Comparison of ENCODE assay signal across 24 cellular contexts in the genomic region with DNA sequence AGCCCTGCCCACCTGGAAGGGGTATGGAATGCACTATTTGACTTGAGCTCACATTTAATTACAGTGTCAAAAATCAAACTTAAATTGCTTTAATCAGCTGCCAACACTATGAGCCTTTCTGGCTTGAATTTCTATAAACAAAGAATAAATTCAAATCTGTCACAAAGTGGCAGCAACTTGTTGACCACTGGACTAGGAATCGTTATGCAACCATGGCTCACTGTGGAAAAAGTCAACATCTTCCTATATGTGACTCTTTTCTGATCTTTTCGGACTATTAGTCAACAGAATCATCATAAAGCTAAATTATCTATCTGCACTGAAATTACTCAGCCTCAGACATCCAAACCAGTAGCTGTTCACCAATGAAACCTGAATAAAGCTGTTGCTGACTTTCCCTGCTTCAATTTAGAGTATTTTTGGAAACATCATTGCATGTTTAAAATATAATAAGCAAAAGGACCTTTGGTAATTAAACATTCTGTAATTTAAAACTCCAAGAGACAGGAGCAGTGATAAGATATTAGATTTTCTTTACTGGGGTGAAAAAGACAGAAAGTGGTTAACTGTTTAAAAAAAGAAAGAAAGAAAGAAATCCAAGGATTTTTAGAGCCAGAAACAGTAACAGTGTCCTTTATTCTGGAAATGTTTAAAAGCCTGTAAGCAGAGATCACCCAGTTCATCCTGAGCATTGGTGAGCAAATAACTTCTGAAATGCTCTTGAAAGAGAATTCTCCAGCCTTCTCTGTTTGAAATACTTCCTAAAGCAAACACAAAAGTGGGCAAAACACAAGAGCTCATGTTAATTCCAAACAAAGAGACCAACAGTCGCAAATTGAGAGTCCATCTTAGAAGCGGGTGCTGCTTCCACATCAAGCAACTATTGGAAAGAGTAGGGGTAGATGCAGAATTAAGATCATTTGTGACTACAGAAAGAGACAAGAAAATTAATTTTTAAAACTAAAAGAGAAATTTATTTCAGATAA. TPM values are rescaled to one million over a fixed set of nuclear protein-coding genes. Genes with fewer than 3 reads are reported as not detected.
A peak's percentile ranks its signal among the peaks of the same experiment; 100 is the strongest.
DNase-seq lines count a peak whose midpoint lies in the region; ATAC-seq, FAIRE-seq and TF ChIP-seq lines count a peak whose summit lies in the region.
"Had no signal": no experiment of that assay in that cellular context is flagged by ENCODE, and none has a peak within 500 bp of the region (broad histone marks: within the 10 kb centered on the region; RNA-seq: fewer than 3 reads in every experiment).

No MANE protein-coding gene starts in this region.

- H3K4me1 ChIP-seq in HepG2 (ENCODE audit: insufficient read depth, low read length): peaks cover 76% of the 10 kb centered on the region
- H3K4me1 ChIP-seq in right lobe of liver: no peaks in the 10 kb centered on the region
- H3K4me1 ChIP-seq: HAP-1 had no signal

- in situ Hi-C loops in HepG2 (cut with HindIII; ENCODE audit: extremely low pct_ligation_motif_present, low pct_unique_long_range_greater_than_20kb): no loop called here

- no peak for TF ChIP-seq CTCF in HepG2 (CRISPR knock-in tag; IDR thresholded peaks at IDR 0.05)
- TF ChIP-seq CTCF in right lobe of liver (IDR thresholded peaks at IDR 0.05): no peak
- TF ChIP-seq CTCF in chondrocyte (IDR thresholded peaks at IDR 0.05): no peak

- H3K79me2 ChIP-seq in HepG2 (ENCODE audit: insufficient read depth, low read length): no peaks in the 10 kb centered on the region

- H3K4me3 Mint-ChIP-seq in chondrocyte (ENCODE audit: unreplicated experiment): no peak overlapping the region
- H3K4me3 Mint-ChIP-seq: CD8-positive, alpha-beta T cell had no signal

- peak overlapping the region; percentile 15 for H3K27ac Mint-ChIP-seq in chondrocyte (ENCODE audit: unreplicated experiment)
- H3K27ac Mint-ChIP-seq: CD8-positive, alpha-beta T cell had no signal

- peak; percentile 97 for ATAC-seq in HepG2
- no peak for ATAC-seq in right lobe of liver
- no peak for ATAC-seq in GM19455 (IDR thresholded peaks at IDR 0.05; ENCODE audit: unreplicated experiment)
- ATAC-seq in GM21619 (IDR thresholded peaks at IDR 0.05; ENCODE audit: unreplicated experiment): no peak
- ATAC-seq: CD8-positive, alpha-beta T cell; SK-N-SH treated with all-trans-retinoic acid at 6 μM for 48 hours had no signal

- H4K20me1 ChIP-seq in HepG2 (ENCODE audit: insufficient read depth, low read length): no peaks in the 10 kb centered on the region
- H4K20me1 ChIP-seq: BLaER1 treated with 17β-estradiol and CSF1 and Interleukin-3, amounts not matched to agents 10 nM and 100 nM had no signal

- no peaks in the 10 kb centered on the region for H3K27me3 Mint-ChIP-seq in chondrocyte (ENCODE audit: low read depth)

- H3K27me3 ChIP-seq in HepG2 (ENCODE audit: control insufficient read depth in 1 of 2, insufficient read depth in 2 of 2, low read length in 2 of 2): no peaks in the 10 kb centered on the region
- no peaks in the 10 kb centered on the region for H3K27me3 ChIP-seq in right lobe of liver
- H3K27me3 ChIP-seq: BLaER1 treated with 17β-estradiol and CSF1 and Interleukin-3, amounts not matched to agents 10 nM and 100 nM had no signal

- peak; percentile 92 for FAIRE-seq in HepG2 (lab: Jason Lieb, UNC)
- FAIRE-seq: GM12891 had no signal

- no peak overlapping the region for H2AFZ ChIP-seq in HepG2 (ENCODE audit: low read length)
- H2AFZ ChIP-seq: PC-9 had no signal

- no peaks in the 10 kb centered on the region for H3K36me3 ChIP-seq in HepG2 (replicated peaks in 1 of 2; ENCODE audit: control insufficient read depth in 1 of 2, insufficient read depth in 2 of 2, low read length in 2 of 2)
- no peaks in the 10 kb centered on the region for H3K36me3 ChIP-seq in right lobe of liver
- H3K36me3 ChIP-seq: BLaER1 treated with 17β-estradiol and CSF1 and Interleukin-3, amounts not matched to agents 10 nM and 100 nM; HAP-1 had no signal

- CTCF ChIA-PET in HepG2 (lab: Yijun Ruan, JAX; ENCODE audit: low intra/inter-chr PET ratio, low total read pairs): no interaction called here

- H3K27ac ChIP-seq in HepG2 (ENCODE audit: extremely low read length, insufficient read depth, low read length) (peak overlapping the region; percentile 84), right lobe of liver (no peak overlapping the region)
- H3K27ac ChIP-seq: BLaER1 treated with 17β-estradiol and CSF1 and Interleukin-3, amounts not matched to agents 10 nM and 100 nM; HL-60; PC-9; RWPE1 had no signal

- H3K4me3 ChIP-seq in HepG2 (replicated peaks in 1 of 3; ENCODE audit: insufficient read depth in 1 of 3, low read depth in 2 of 3, low read length in 3 of 3): peak overlapping the region; percentile 20 to 45 (median 40); a peak in 3 of 6 replicates
- no peak overlapping the region for H3K4me3 ChIP-seq in right lobe of liver
- H3K4me3 ChIP-seq: BLaER1 treated with 17β-estradiol and CSF1 and Interleukin-3, amounts not matched to agents 10 nM and 100 nM; HAP-1; PC-9 had no signal

- intact Hi-C loops in HepG2 (cut with micrococcal nuclease; ENCODE audit: unreplicated experiment) (no loop called here), right lobe of liver (cut with DNase I) (no loop called here)

- no peak for TF ChIP-seq RAD21 in HepG2 (CRISPR knock-in tag; IDR thresholded peaks at IDR 0.05)

- TSS peak; percentile 78 for BruUV-seq in HepG2 (replicated peaks; lab: Mats Ljungman, UMichigan)

- peak; percentile 91 for DNase-seq in HepG2 (ENCODE audit: low spot score)
- DNase-seq in right lobe of liver: no peak
- DNase-seq in NCI-H774 (lab: John Stamatoyannopoulos, UW): peak; percentile 24
- DNase-seq in chondrocyte (ENCODE audit: low spot score): no peak
- no peak for DNase-seq in NCI-H1694 treated with DMSO at 0.1 percent for 48 hours (lab: John Stamatoyannopoulos, UW)
- DNase-seq: Calu3; CD8-positive, alpha-beta T cell; IMR-90; NCI-H1694; NCI-H2107; NCI-H446 treated with DMSO at 0.1 percent for 48 hours; NCI-H69; PC-9; SIG-M5; T-helper 1 cell had no signal

- peaks cover 27% of the 10 kb centered on the region for H3K4me1 Mint-ChIP-seq in chondrocyte (ENCODE audit: low read depth)

- peak overlapping the region; percentile 73 for H3K4me2 ChIP-seq in HepG2 (ENCODE audit: low read depth, low read length)
- H3K4me2 ChIP-seq: BLaER1 treated with 17β-estradiol and CSF1 and Interleukin-3, amounts not matched to agents 10 nM and 100 nM; PC-9 had no signal

- WGBS in HepG2 (ENCODE audit: low lambda C conversion rate): 0% methylated on average over 4 of the region's 4 CpGs
- WGBS in right lobe of liver (ENCODE audit: insufficient coverage, low coverage, low lambda C conversion rate, missing lambda C conversion rate): 19% methylated on average over 4 of the region's 4 CpGs

- peak in 1 of 2 experiments; percentile 85; a peak in 2 of 4 replicates for TF ChIP-seq EP300 in HepG2 (IDR thresholded peaks at IDR 0.05; ENCODE audit: low read depth in 2 of 2, low read length in 2 of 2)
- no peak; the same call in 1 of the 2 replicates for TF ChIP-seq EP300 in HepG2 (CRISPR knock-in tag; IDR thresholded peaks at IDR 0.05; ENCODE audit: borderline replicate concordance)

- POLR2A ChIA-PET in HepG2 (lab: Yijun Ruan, JAX): interaction anchor here (1.1 kb wide), 1 partner anchor 393 kb away, joined by 3 read pairs; no protein-coding TSS in a partner anchor

- H3K9me3 Mint-ChIP-seq in chondrocyte (ENCODE audit: low read depth): no peaks in the 10 kb centered on the region
- H3K9me3 Mint-ChIP-seq: CD8-positive, alpha-beta T cell had no signal

- TF ChIP-seq POLR2A in HepG2 (IDR thresholded peaks at IDR 0.05; ENCODE audit: insufficient read depth in 1 of 2, low read depth in 2 of 2, low read length in 2 of 2): no peak
- no peak for TF ChIP-seq POLR2A in right lobe of liver (IDR thresholded peaks at IDR 0.05)

- H3K36me3 Mint-ChIP-seq in chondrocyte (ENCODE audit: low read depth): peaks cover 8% of the 10 kb centered on the region
- H3K36me3 Mint-ChIP-seq: CD8-positive, alpha-beta T cell had no signal

- H3K9me3 ChIP-seq in HepG2 (ENCODE audit: low read length) (no peaks in the 10 kb centered on the region), right lobe of liver (no peaks in the 10 kb centered on the region)
- H3K9me3 ChIP-seq: BLaER1 treated with 17β-estradiol and CSF1 and Interleukin-3, amounts not matched to agents 10 nM and 100 nM; HAP-1 had no signal

- H3K9ac ChIP-seq in HepG2 (ENCODE audit: insufficient read depth, low read depth, low read length): peak overlapping the region; percentile 33
- H3K9ac ChIP-seq: BLaER1 treated with 17β-estradiol and CSF1 and Interleukin-3, amounts not matched to agents 10 nM and 100 nM had no signal

RNA-seq across cellular contexts. Expression of a gene that starts 26.2 kb away (rescaled TPM):
- total RNA-seq in HepG2 (2016; rRNA removed; fragmentation: Illumina TruSeq; extraction: Trizol) (not detected in 2 replicates), right lobe of liver (1 to 10 TPM; 3.1 to 6.4 (median 5.2) TPM), chondrocyte (33.4 to 39.8 TPM (median 34.8 TPM) in 3 replicates)
- not detected in 2 replicates for total RNA-seq in HepG2 (2016; cell fraction: cytosol; rRNA removed; fragmentation: Illumina TruSeq; extraction: Trizol; ENCODE audit: low read depth)
- total RNA-seq in HepG2 (2016; cell fraction: insoluble cytoplasmic fraction; rRNA removed; fragmentation: Illumina TruSeq; extraction: Trizol): not detected in 2 replicates
- not detected in 2 replicates for total RNA-seq in HepG2 (2016; cell fraction: membrane; rRNA removed; fragmentation: Illumina TruSeq; extraction: Trizol)
- not detected in 2 replicates for total RNA-seq in HepG2 (2016; cell fraction: nucleus; rRNA removed; fragmentation: Illumina TruSeq; extraction: Trizol)
- polyA plus RNA-seq in HepG2 (2011; rRNA removed): not detected in 2 replicates
- polyA plus RNA-seq in HepG2 (2011; cell fraction: cytosol; rRNA removed): not detected in 2 replicates
- polyA plus RNA-seq in HepG2 (2011; cell fraction: nucleus; rRNA removed): not detected in 2 replicates
- polyA plus RNA-seq in HepG2 (2012): not detected in 2 replicates
- polyA plus RNA-seq in HepG2 (2016; cell fraction: cytosol; fragmentation: Illumina TruSeq; extraction: Trizol; ENCODE audit: low read depth): not detected in 2 replicates
- not detected in 2 replicates for polyA plus RNA-seq in HepG2 (2016; cell fraction: insoluble cytoplasmic fraction; fragmentation: Illumina TruSeq; extraction: Trizol; ENCODE audit: low read depth)
- not detected in 2 replicates for polyA plus RNA-seq in HepG2 (2016; cell fraction: membrane; fragmentation: Illumina TruSeq; extraction: Trizol; ENCODE audit: low read depth)
- polyA plus RNA-seq in HepG2 (2016; cell fraction: nucleus; fragmentation: Illumina TruSeq; extraction: Trizol; ENCODE audit: insufficient read depth, low read depth): not detected in 2 replicates
- polyA minus RNA-seq in HepG2 (2011; rRNA and poly(A)+ RNA removed; ENCODE audit: low replicate concordance): not detected in 2 replicates
- polyA minus RNA-seq in HepG2 (2011; cell fraction: cytosol; rRNA and poly(A)+ RNA removed): not detected in 2 replicates
- polyA minus RNA-seq in HepG2 (2011; cell fraction: nucleus; rRNA and poly(A)+ RNA removed): not detected in 2 replicates
- total RNA-seq: Calu3; CD8-positive, alpha-beta T cell; HT1080; IMR-90; PC-9 had no signal
- polyA plus RNA-seq: IMR-90 had no signal

Comparison
In these comparisons a context has a peak if more than half of its experiments do, and no peak if none do; other contexts are left out.
1. DNase-seq: peak in HepG2 (single experiment) and NCI-H774 (single experiment); none in right lobe of liver (0 of 3), chondrocyte (single experiment) and NCI-H1694 treated with DMSO at 0.1 percent for 48 hours (single experiment).
2. H3K4me3 ChIP-seq: peak in HepG2 (3 of 3); none in right lobe of liver (0 of 3).